Comparison of ENCODE assay signal across 8 cellular contexts in the genomic region with DNA sequence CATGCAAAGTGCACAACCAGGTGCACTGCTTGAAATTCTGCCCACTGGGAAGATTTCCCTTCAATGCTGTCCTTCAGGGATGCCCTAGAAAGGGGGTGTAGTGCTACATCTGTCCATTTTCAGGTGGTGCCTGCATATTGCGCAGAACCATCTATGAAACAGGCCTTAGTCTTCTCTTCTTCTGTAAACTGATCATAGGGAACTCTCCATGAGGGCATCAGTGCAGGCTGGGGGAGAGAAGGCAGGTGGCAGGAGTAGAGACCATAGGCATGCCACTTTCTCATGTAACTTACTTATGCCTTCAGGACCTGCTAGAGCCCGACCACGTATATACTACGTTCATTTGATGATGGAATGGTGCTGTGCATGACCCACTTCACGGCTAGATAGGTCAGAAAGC.
"Had no signal": no experiment of that assay in that cellular context is flagged by ENCODE, and none has a peak within 500 bp of the region (broad histone marks: within the 10 kb centered on the region; RNA-seq: fewer than 3 reads in every experiment).

No MANE protein-coding gene starts in this region.

- H3K27ac ChIP-seq: HL-60, KMS-11 had no signal

- H3K4me3 ChIP-seq: K562 had no signal

- FAIRE-seq: HepG2, HTR-8/SVneo, K562 had no signal

- ATAC-seq: HepG2, K562 had no signal

- H3K4me2 ChIP-seq: KMS-11 had no signal

- DNase-seq: IMR-90, KBM-7, KG1 had no signal
